In genomic region chr10:79328147-79328701, GRCh38 we compare ENCODE assay signal across 22 cellular contexts.
"Had no signal": no experiment of that assay in that cellular context is flagged by ENCODE, and none has a peak within 500 bp of the region (broad histone marks: within the 10 kb centered on the region; RNA-seq: fewer than 3 reads in every experiment).

No MANE protein-coding gene starts in this region.

- H3K79me2 ChIP-seq: parathyroid adenoma had no signal

- H3K27me3 Mint-ChIP-seq: memory B cell; natural killer cell treated with Interleukin-12 subunit alpha and Interleukin-12 subunit beta and Interleukin-15 and Interleukin-18, amount 100 ng/mL, for 72 hours; stimulated activated naive B cell treated with anti-CD40 and anti-IgM and Interleukin-4, amounts not matched to agents 10 μg/mL and 1 μg/mL and 100 μg/mL, for 72 hours; stimulated activated naive CD8-positive, alpha-beta T cell treated with anti-CD3 and anti-CD28 coated beads, Interleukin-15, amount 100 ng/mL, for 72 hours had no signal

- H2AFZ ChIP-seq: neural progenitor cell, parathyroid adenoma had no signal

- H3K4me1 ChIP-seq: neural progenitor cell, parathyroid adenoma, psoas muscle, right lobe of liver, testis, tibial nerve had no signal

- DNase-seq: dermis blood vessel endothelial cell; foreskin melanocyte; head of caudate nucleus; hypothalamus; nucleus accumbens; psoas muscle; retina; stimulated activated CD4-positive, alpha-beta T cell treated with anti-CD3 and anti-CD28 coated beads, Interleukin-2, amount 100 ng/mL, for 24 hours; stimulated activated CD4-positive, alpha-beta T cell treated with anti-CD3 and anti-CD28 coated beads, Interleukin-4, amount 100 ng/mL, for 4 hours; stimulated activated naive B cell treated with anti-CD40 and anti-IgM and Interleukin-4, amounts not matched to agents 10 μg/mL and 1 μg/mL and 100 μg/mL, for 72 hours; stimulated activated naive CD8-positive, alpha-beta T cell treated with anti-CD3 and anti-CD28 coated beads, Interleukin-15, amount 100 ng/mL, for 72 hours; testis; upper lobe of right lung had no signal

- H3K4me3 ChIP-seq: neural progenitor cell, psoas muscle, right lobe of liver, testis, tibial nerve, upper lobe of right lung, vagina had no signal

- H3K4me2 ChIP-seq: neural progenitor cell had no signal

- H3K27ac ChIP-seq: neural progenitor cell, parathyroid adenoma, psoas muscle, right lobe of liver, testis, tibial nerve, upper lobe of right lung, vagina had no signal

- H3K27ac Mint-ChIP-seq: memory B cell; mesothelial cell of epicardium; natural killer cell treated with Interleukin-12 subunit alpha and Interleukin-12 subunit beta and Interleukin-15 and Interleukin-18, amount 100 ng/mL, for 72 hours; neural progenitor cell; stimulated activated naive CD8-positive, alpha-beta T cell treated with anti-CD3 and anti-CD28 coated beads, Interleukin-15, amount 100 ng/mL, for 72 hours had no signal

- ATAC-seq: left lobe of liver; natural killer cell treated with Interleukin-12 subunit alpha and Interleukin-12 subunit beta and Interleukin-15 and Interleukin-18, amount 100 ng/mL, for 72 hours; psoas muscle; stimulated activated naive B cell treated with anti-CD40 and anti-IgM and Interleukin-4, amounts not matched to agents 10 μg/mL and 1 μg/mL and 100 μg/mL, for 72 hours; stimulated activated naive CD8-positive, alpha-beta T cell treated with anti-CD3 and anti-CD28 coated beads, Interleukin-15, amount 100 ng/mL, for 72 hours had no signal

- H3K36me3 ChIP-seq: neural progenitor cell, right lobe of liver, tibial nerve, upper lobe of right lung, vagina had no signal

- H3K36me3 Mint-ChIP-seq: memory B cell; mesothelial cell of epicardium; natural killer cell treated with Interleukin-12 subunit alpha and Interleukin-12 subunit beta and Interleukin-15 and Interleukin-18, amount 100 ng/mL, for 72 hours; neural progenitor cell; stimulated activated naive B cell treated with anti-CD40 and anti-IgM and Interleukin-4, amounts not matched to agents 10 μg/mL and 1 μg/mL and 100 μg/mL, for 72 hours had no signal

- H3K9ac ChIP-seq: neural progenitor cell, parathyroid adenoma had no signal

- H3K27me3 ChIP-seq: neural progenitor cell, right lobe of liver, testis, tibial nerve, upper lobe of right lung, vagina had no signal

- H3K4me3 Mint-ChIP-seq: memory B cell; mesothelial cell of epicardium; natural killer cell treated with Interleukin-12 subunit alpha and Interleukin-12 subunit beta and Interleukin-15 and Interleukin-18, amount 100 ng/mL, for 72 hours; neural progenitor cell; stimulated activated naive B cell treated with anti-CD40 and anti-IgM and Interleukin-4, amounts not matched to agents 10 μg/mL and 1 μg/mL and 100 μg/mL, for 72 hours; stimulated activated naive CD8-positive, alpha-beta T cell treated with anti-CD3 and anti-CD28 coated beads, Interleukin-15, amount 100 ng/mL, for 72 hours had no signal

- H3K4me1 Mint-ChIP-seq: neural progenitor cell had no signal

- H3K9me3 Mint-ChIP-seq: memory B cell; natural killer cell treated with Interleukin-12 subunit alpha and Interleukin-12 subunit beta and Interleukin-15 and Interleukin-18, amount 100 ng/mL, for 72 hours; stimulated activated naive B cell treated with anti-CD40 and anti-IgM and Interleukin-4, amounts not matched to agents 10 μg/mL and 1 μg/mL and 100 μg/mL, for 72 hours; stimulated activated naive CD8-positive, alpha-beta T cell treated with anti-CD3 and anti-CD28 coated beads, Interleukin-15, amount 100 ng/mL, for 72 hours had no signal

- H3K9me3 ChIP-seq: psoas muscle, right lobe of liver, testis, tibial nerve, upper lobe of right lung, vagina had no signal
